Comparison of ENCODE assay signal across 1 cellular context in the genomic region with DNA sequence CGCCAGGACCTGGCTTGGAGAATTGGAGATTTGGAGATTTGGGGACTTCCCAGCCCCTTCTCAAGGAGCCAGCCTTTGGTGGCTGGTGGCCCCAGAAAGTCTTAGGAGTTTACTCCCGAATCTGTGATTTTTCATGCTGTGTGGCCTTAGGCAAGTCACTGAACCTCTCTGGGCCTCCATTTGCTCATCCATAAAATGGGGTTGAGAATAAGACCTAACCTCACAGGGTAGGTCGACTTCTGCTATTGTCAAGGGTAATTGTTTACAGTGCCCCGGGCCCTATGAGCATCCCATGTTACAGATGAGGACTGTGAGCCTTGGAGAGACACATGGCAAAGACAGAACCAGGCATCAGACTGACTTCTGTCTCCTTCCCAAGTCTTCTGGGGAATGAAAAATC.
TF ChIP-seq lines count a peak whose summit lies in the region.

No MANE protein-coding gene starts in this region.

TF ChIP-seq in GM12878, 131 proteins besides CTCF, POLR2A, EP300 and RAD21:
- TF ChIP-seq JUND (IDR thresholded peaks at IDR 0.05; ENCODE audit: low read depth, low read length), result no peak
- TF ChIP-seq SREBF2 (IDR thresholded peaks at IDR 0.05; ENCODE audit: low read length), result no peak
- no peak for TF ChIP-seq PBX3 (IDR thresholded peaks at IDR 0.05; ENCODE audit: insufficient replicate concordance, low read depth, low read length)
- TF ChIP-seq ZNF217 (IDR thresholded peaks at IDR 0.05), result peak; percentile 75
- 0 out of 2 replicates have a peak, but pooled peaks have one; percentile 17 for TF ChIP-seq NKRF (conservative IDR thresholded peaks at IDR 0.05)
- TF ChIP-seq CEBPB (IDR thresholded peaks at IDR 0.05; ENCODE audit: borderline replicate concordance in 1 of 2, low read depth in 2 of 2, low read length in 2 of 2), result no peak
- TF ChIP-seq, protein P1, sequence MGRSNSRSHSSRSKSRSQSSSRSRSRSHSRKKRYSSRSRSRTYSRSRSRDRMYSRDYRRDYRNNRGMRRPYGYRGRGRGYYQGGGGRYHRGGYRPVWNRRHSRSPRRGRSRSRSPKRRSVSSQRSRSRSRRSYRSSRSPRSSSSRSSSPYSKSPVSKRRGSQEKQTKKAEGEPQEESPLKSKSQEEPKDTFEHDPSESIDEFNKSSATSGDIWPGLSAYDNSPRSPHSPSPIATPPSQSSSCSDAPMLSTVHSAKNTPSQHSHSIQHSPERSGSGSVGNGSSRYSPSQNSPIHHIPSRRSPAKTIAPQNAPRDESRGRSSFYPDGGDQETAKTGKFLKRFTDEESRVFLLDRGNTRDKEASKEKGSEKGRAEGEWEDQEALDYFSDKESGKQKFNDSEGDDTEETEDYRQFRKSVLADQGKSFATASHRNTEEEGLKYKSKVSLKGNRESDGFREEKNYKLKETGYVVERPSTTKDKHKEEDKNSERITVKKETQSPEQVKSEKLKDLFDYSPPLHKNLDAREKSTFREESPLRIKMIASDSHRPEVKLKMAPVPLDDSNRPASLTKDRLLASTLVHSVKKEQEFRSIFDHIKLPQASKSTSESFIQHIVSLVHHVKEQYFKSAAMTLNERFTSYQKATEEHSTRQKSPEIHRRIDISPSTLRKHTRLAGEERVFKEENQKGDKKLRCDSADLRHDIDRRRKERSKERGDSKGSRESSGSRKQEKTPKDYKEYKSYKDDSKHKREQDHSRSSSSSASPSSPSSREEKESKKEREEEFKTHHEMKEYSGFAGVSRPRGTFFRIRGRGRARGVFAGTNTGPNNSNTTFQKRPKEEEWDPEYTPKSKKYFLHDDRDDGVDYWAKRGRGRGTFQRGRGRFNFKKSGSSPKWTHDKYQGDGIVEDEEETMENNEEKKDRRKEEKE (IDR thresholded peaks at IDR 0.05), result no peak
